In genomic region chrX:88366314-88366713, GRCh38 we compare ENCODE assay signal across 34 cellular contexts.
DNase-seq lines count a peak whose midpoint lies in the region; ATAC-seq, FAIRE-seq and TF ChIP-seq lines count a peak whose summit lies in the region.
"Had no signal": no experiment of that assay in that cellular context is flagged by ENCODE, and none has a peak within 500 bp of the region (broad histone marks: within the 10 kb centered on the region; RNA-seq: fewer than 3 reads in every experiment).

No MANE protein-coding gene starts in this region.

- no peak overlapping the region for H3K4me3 Mint-ChIP-seq in activated T-cell treated with anti-CD3 and anti-CD28 coated beads, Interleukin-2, amount 50 U/mL, for 72 hours
- H3K4me3 Mint-ChIP-seq: B cell; CD14-positive monocyte; CD4-positive, alpha-beta memory T cell; CD4-positive, alpha-beta T cell; CD4-positive, CD25-positive, alpha-beta regulatory T cell; CD8-positive, alpha-beta memory T cell; CD8-positive, alpha-beta T cell had no signal

- H2AFZ ChIP-seq in K562 (ENCODE audit: low read depth, low read length), result no peak overlapping the region

- no peaks in the 10 kb centered on the region for H3K27me3 Mint-ChIP-seq in activated T-cell treated with anti-CD3 and anti-CD28 coated beads, Interleukin-2, amount 50 U/mL, for 72 hours (ENCODE audit: low read depth)
- H3K27me3 Mint-ChIP-seq: B cell; CD4-positive, alpha-beta memory T cell; CD4-positive, alpha-beta T cell; CD4-positive, CD25-positive, alpha-beta regulatory T cell had no signal

- peaks cover 1 to 3% of the 10 kb centered on the region in 2 donors for H3K9me3 Mint-ChIP-seq in activated T-cell treated with anti-CD3 and anti-CD28 coated beads, Interleukin-2, amount 50 U/mL, for 72 hours
- H3K9me3 Mint-ChIP-seq: CD4-positive, alpha-beta T cell; CD8-positive, alpha-beta T cell had no signal

- no peak for TF ChIP-seq RAD21 in A549 (conservative IDR thresholded peaks at IDR 0.05 in 1 of 2, IDR thresholded peaks at IDR 0.05 in 1 of 2)
- no peak for TF ChIP-seq RAD21 in K562 (CRISPR knock-in tag; conservative IDR thresholded peaks at IDR 0.05 in 1 of 2, IDR thresholded peaks at IDR 0.05 in 1 of 2)

- H3K4me2 ChIP-seq in A549, result no peak overlapping the region
- H3K4me2 ChIP-seq in K562 (ENCODE audit: insufficient read depth, low read length), result no peak overlapping the region
- H3K4me2 ChIP-seq: BLaER1; BLaER1 treated with 17β-estradiol and CSF1 and Interleukin-3, amounts not matched to agents 10 nM and 100 nM had no signal

- no peaks in the 10 kb centered on the region for H3K9me1 ChIP-seq in K562 (ENCODE audit: control insufficient read depth, insufficient read depth, low read length)

- TF ChIP-seq POLR2A in A549 (IDR thresholded peaks at IDR 0.05; ENCODE audit: low read length) (no peak), K562 (conservative IDR thresholded peaks at IDR 0.05) (no peak)

- no TSS peak for BruUV-seq in K562 (replicated peaks; lab: Mats Ljungman, UMichigan)

- no peak overlapping the region for H3K4me3 ChIP-seq in A549
- H3K4me3 ChIP-seq in HEK293 (ENCODE audit: low read depth, low read length), result no peak overlapping the region
- no peak overlapping the region for H3K4me3 ChIP-seq in K562
- H3K4me3 ChIP-seq: BLaER1; BLaER1 treated with 17β-estradiol and CSF1 and Interleukin-3, amounts not matched to agents 10 nM and 100 nM had no signal

- H3K27ac Mint-ChIP-seq in activated T-cell treated with anti-CD3 and anti-CD28 coated beads, Interleukin-2, amount 50 U/mL, for 72 hours, result no peak overlapping the region
- H3K27ac Mint-ChIP-seq: B cell; CD14-positive monocyte; CD4-positive, alpha-beta memory T cell; CD4-positive, alpha-beta T cell; CD4-positive, CD25-positive, alpha-beta regulatory T cell; CD8-positive, alpha-beta memory T cell; CD8-positive, alpha-beta T cell had no signal

- TF ChIP-seq CTCF in A549 (IDR thresholded peaks at IDR 0.05), result no peak
- no peak for TF ChIP-seq CTCF in HEK293 (tag by site-specific recombination; IDR thresholded peaks at IDR 0.05)
- TF ChIP-seq CTCF in K562 (IDR thresholded peaks at IDR 0.05 in 2 of 3, conservative IDR thresholded peaks at IDR 0.05 in 1 of 3; ENCODE audit: insufficient read depth in 2 of 3, low read depth in 1 of 3, low read length in 3 of 3), result no peak

- CTCF ChIA-PET in A549 (lab: Yijun Ruan, JAX) (no interaction called here), HEK293 (lab: Yijun Ruan, JAX) (no interaction called here), K562 (lab: Yijun Ruan, JAX; ENCODE audit: low intra/inter-chr PET ratio) (no interaction called here)

- intact Hi-C loops in K562 (cut with micrococcal nuclease), result no loop called here

- H3K9me3 ChIP-seq in A549 (no peaks in the 10 kb centered on the region), HEK293 (ENCODE audit: control insufficient read depth, insufficient read depth, low read depth, low read length) (peaks cover 5% of the 10 kb centered on the region), K562 (replicated peaks; ENCODE audit: control insufficient read depth, insufficient read depth, low read depth, low read length) (no peaks in the 10 kb centered on the region)
- H3K9me3 ChIP-seq: BE2C, Caco-2 had no signal

- H3K9ac ChIP-seq in K562 (ENCODE audit: insufficient read depth in 1 of 2, low read depth in 2 of 2, low read length in 2 of 2), result no peak overlapping the region
- H3K9ac ChIP-seq: BLaER1; BLaER1 treated with 17β-estradiol and CSF1 and Interleukin-3, amounts not matched to agents 10 nM and 100 nM had no signal

- no peaks in the 10 kb centered on the region for H3K27me3 ChIP-seq in K562 (ENCODE audit: control insufficient read depth in 2 of 2, insufficient read depth in 2 of 2, low read length in 2 of 2)
- H3K27me3 ChIP-seq: BE2C had no signal

- no peaks in the 10 kb centered on the region; a peak in 1 of 3 replicates for H3K36me3 ChIP-seq in HEK293 (ENCODE audit: control insufficient read depth in 2 of 2, insufficient read depth in 1 of 2, low read length in 2 of 2)
- no peaks in the 10 kb centered on the region for H3K36me3 ChIP-seq in K562 (ENCODE audit: control insufficient read depth, insufficient read depth, low read length)
- H3K36me3 ChIP-seq: BE2C; BLaER1; BLaER1 treated with 17β-estradiol and CSF1 and Interleukin-3, amounts not matched to agents 10 nM and 100 nM had no signal

- H3K27ac ChIP-seq in A549, result no peak overlapping the region
- H3K27ac ChIP-seq in HEK293 (ENCODE audit: extremely low read depth, low read depth, low read length), result no peak overlapping the region
- H3K27ac ChIP-seq in K562 (ENCODE audit: extremely low read depth, low read depth, low read length), result no peak overlapping the region
- H3K27ac ChIP-seq: 22Rv1; BLaER1; BLaER1 treated with 17β-estradiol and CSF1 and Interleukin-3, amounts not matched to agents 10 nM and 100 nM; C4-2B had no signal

- H3K4me1 Mint-ChIP-seq in activated T-cell treated with anti-CD3 and anti-CD28 coated beads, Interleukin-2, amount 50 U/mL, for 72 hours (ENCODE audit: low read depth), result no peaks in the 10 kb centered on the region
- H3K4me1 Mint-ChIP-seq: B cell; CD14-positive monocyte; CD4-positive, alpha-beta memory T cell; CD4-positive, CD25-positive, alpha-beta regulatory T cell; CD8-positive, alpha-beta memory T cell had no signal

- FAIRE-seq in A549 (lab: Jason Lieb, UNC) (no peak), K562 (lab: Jason Lieb, UNC) (no peak)
- FAIRE-seq: A204.1, D721Med had no signal

- ATAC-seq in A549 (no peak), K562 (no peak), HG02623 (IDR thresholded peaks at IDR 0.05; ENCODE audit: unreplicated experiment) (no peak)
- no peak for ATAC-seq in activated T-cell treated with anti-CD3 and anti-CD28 coated beads, Interleukin-2, amount 50 U/mL, for 72 hours (replicated peaks in 1 of 2)
- ATAC-seq: CD8-positive, alpha-beta T cell had no signal

- POLR2A ChIA-PET in A549 (lab: Yijun Ruan, JAX) (no interaction called here), HEK293 (lab: Yijun Ruan, JAX) (no interaction called here), K562 (lab: Yijun Ruan, JAX) (no interaction called here)

- H3K4me1 ChIP-seq in A549, result no peaks in the 10 kb centered on the region
- no peaks in the 10 kb centered on the region for H3K4me1 ChIP-seq in HEK293 (ENCODE audit: control insufficient read depth, insufficient read depth, low read length)
- H3K4me1 ChIP-seq in K562 (replicated peaks in 1 of 2; ENCODE audit: control insufficient read depth in 2 of 2, insufficient read depth in 2 of 2, low read length in 2 of 2), result no peaks in the 10 kb centered on the region
- H3K4me1 ChIP-seq: BE2C; BLaER1; BLaER1 treated with 17β-estradiol and CSF1 and Interleukin-3, amounts not matched to agents 10 nM and 100 nM; Caco-2 had no signal

- no peaks in the 10 kb centered on the region for H3K79me2 ChIP-seq in K562 (ENCODE audit: control insufficient read depth, insufficient read depth, low read length)

- H4K20me1 ChIP-seq in K562 (replicated peaks; ENCODE audit: control insufficient read depth, insufficient read depth, low read length), result no peaks in the 10 kb centered on the region
- H4K20me1 ChIP-seq: BLaER1; BLaER1 treated with 17β-estradiol and CSF1 and Interleukin-3, amounts not matched to agents 10 nM and 100 nM had no signal

- TF ChIP-seq EP300 in A549 (IDR thresholded peaks at IDR 0.05) (no peak), K562 (IDR thresholded peaks at IDR 0.05; ENCODE audit: low read length) (no peak)

- no peak for DNase-seq in A549 (ENCODE audit: low read depth in 1 of 2, low spot score in 1 of 2)
- DNase-seq in K562 (ENCODE audit: extremely low read depth in 1 of 4, low spot score in 3 of 4), result no peak
- no peak for DNase-seq in T-helper 1 cell
- DNase-seq in activated T-cell treated with anti-CD3 and anti-CD28 coated beads, Interleukin-2, amount 50 U/mL, for 72 hours, result no peak
- DNase-seq: 8988T; ACHN; AML-193; BE2C; C1 segment of cervical spinal cord; Caco-2; Calu3; CD4-positive, alpha-beta memory T cell; CD4-positive, alpha-beta T cell; CD4-positive, CD25-positive, alpha-beta regulatory T cell; CD8-positive, alpha-beta memory T cell; CD8-positive, alpha-beta T cell; COR-L47; DMS 273 treated with DMSO at 0.1 percent for 48 hours; DMS153; DMS53; DMS79; DMS79 treated with DMSO at 0.1 percent for 48 hours; DND-41; EL had no signal

- WGBS in A549 (ENCODE audit: missing lambda C conversion rate), result 0% methylated on average over 1 of the region's 1 CpG
- WGBS in K562 (ENCODE audit: insufficient coverage, low coverage, missing lambda C conversion rate), result 0% methylated on average over 1 of the region's 1 CpG

- no peaks in the 10 kb centered on the region for H3K36me3 Mint-ChIP-seq in activated T-cell treated with anti-CD3 and anti-CD28 coated beads, Interleukin-2, amount 50 U/mL, for 72 hours (ENCODE audit: insufficient read depth in 2 of 2)
- H3K36me3 Mint-ChIP-seq: CD14-positive monocyte; CD4-positive, alpha-beta memory T cell; CD4-positive, CD25-positive, alpha-beta regulatory T cell; CD8-positive, alpha-beta memory T cell; CD8-positive, alpha-beta T cell had no signal

- in situ Hi-C loops in K562 (cut with MboI), result no loop called here

TF ChIP-seq in A549, 52 proteins besides CTCF, POLR2A, EP300 and RAD21 (continues in another document):
- TF ChIP-seq ATOH8 (CRISPR knock-in tag; IDR thresholded peaks at IDR 0.05; ENCODE audit: low read depth), result no peak

TF ChIP-seq in HEK293, 187 proteins besides CTCF, POLR2A, EP300 and RAD21:
- TF ChIP-seq TRIM28 (IDR thresholded peaks at IDR 0.05; ENCODE audit: borderline replicate concordance, low read length) (peak; percentile 91; the same call in 1 of the 2 replicates), ZNF521 (tag by site-specific recombination; IDR thresholded peaks at IDR 0.05) (no peak), SETDB1 (IDR thresholded peaks at IDR 0.05; ENCODE audit: insufficient read length, low read length) (peak; percentile 68), ZNF155 (tag by site-specific recombination; IDR thresholded peaks at IDR 0.05) (no peak), ZNF585B (tag by site-specific recombination; IDR thresholded peaks at IDR 0.05) (peak; percentile 98), ZSCAN16 (tag by site-specific recombination; IDR thresholded peaks at IDR 0.05) (no peak)

TF ChIP-seq in K562, 482 proteins besides CTCF, POLR2A, EP300 and RAD21:
- TF ChIP-seq ZNF445 (CRISPR knock-in tag; IDR thresholded peaks at IDR 0.05; ENCODE audit: low read depth), result no peak
- TF ChIP-seq ZFP36 (IDR thresholded peaks at IDR 0.05; ENCODE audit: low read depth, low read length, partially characterized antibody), result peak; percentile 52
